ENCODE assay signal across 1 cellular context in the genomic region with DNA sequence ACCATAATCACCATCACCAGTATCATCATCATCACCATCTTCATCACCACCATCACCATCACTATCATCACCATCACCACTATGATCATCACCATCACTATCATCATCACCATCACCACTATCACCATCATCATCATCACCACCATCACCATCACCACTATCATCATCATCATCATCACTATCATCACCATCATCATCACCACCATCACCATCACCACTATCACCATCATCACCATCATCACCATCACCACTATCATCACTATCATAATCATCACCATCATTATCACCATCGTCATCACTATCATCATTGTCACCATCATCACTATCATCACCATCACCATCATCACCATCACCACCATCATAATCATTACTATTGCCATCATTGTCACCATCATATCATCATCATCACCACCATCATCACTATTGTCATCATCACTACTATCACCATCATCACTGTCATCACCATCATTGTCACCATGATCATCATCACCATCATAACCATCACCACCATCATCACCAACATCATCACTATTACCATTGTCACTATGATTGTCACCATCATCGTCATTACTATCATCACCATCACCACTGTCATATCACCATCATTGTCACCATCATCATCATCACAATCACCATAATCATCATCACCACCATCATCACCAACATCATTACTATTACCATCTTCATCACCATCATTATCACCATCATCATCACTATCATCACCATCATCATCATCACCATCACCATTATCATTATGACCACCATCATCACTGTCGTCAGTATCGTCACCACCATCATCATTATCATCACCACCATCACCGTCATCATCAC.
TF ChIP-seq lines count a peak whose summit lies in the region.

No MANE protein-coding gene starts in this region.

TF ChIP-seq in K562, 482 proteins besides CTCF, POLR2A, EP300 and RAD21 (continued from another document):
- no peak for TF ChIP-seq CHD7 (IDR thresholded peaks at IDR 0.05; ENCODE audit: low read depth, low read length)
TF ChIP-seq in K562: peak in this region for 21.
